Comparison of ENCODE assay signal across 17 cellular contexts in the genomic region with DNA sequence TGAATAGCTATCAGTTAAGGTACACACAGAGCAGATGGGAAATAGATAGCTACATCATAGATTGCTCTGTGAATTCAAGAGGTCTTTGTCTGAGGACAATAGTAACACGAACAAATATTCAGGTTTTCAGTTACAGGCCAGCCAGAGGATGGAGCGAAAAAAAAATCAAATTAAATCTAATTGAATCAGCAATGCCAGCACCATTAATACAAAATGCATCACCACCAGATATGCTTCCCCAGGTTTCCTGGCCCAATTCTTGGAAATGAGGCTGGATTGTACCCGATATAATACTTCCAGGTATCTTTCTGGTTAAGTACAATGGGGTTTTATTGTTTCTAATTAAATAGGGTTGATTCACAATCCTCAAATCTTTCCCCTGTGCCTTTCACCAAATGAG.
"Had no signal": no experiment of that assay in that cellular context is flagged by ENCODE, and none has a peak within 500 bp of the region (broad histone marks: within the 10 kb centered on the region; RNA-seq: fewer than 3 reads in every experiment).

No MANE protein-coding gene starts in this region.

- H3K27ac Mint-ChIP-seq: activated naive CD4-positive, alpha-beta T cell treated with anti-CD3 and anti-CD28 coated beads, Interleukin-2, amount 50 U/mL, for 72 hours had no signal

- H3K27me3 ChIP-seq: adrenal gland, breast epithelium, left lung had no signal

- H3K4me3 ChIP-seq: adrenal gland, breast epithelium, coronary artery, left lung had no signal

- H3K4me1 ChIP-seq: adrenal gland, breast epithelium, left lung had no signal

- H3K36me3 ChIP-seq: adrenal gland, breast epithelium, left lung had no signal

- H3K27ac ChIP-seq: adrenal gland, breast epithelium, coronary artery, left lung had no signal

- H3K4me3 Mint-ChIP-seq: neural crest cell had no signal

- DNase-seq: activated CD4-positive, alpha-beta T cell treated with anti-CD3 and anti-CD28 coated beads, Interleukin-2, amount 50 U/mL, for 4 hours; activated gamma-delta T cell; adrenal gland; erythroblast; head of caudate nucleus; kidney; left lung; midbrain; retina; stimulated activated CD4-positive, alpha-beta T cell treated with anti-CD3 and anti-CD28 coated beads, Interleukin-12 subunit alpha, Interleukin-12 subunit beta, amount 100 ng/mL, for 4 hours; stimulated activated CD4-positive, alpha-beta T cell treated with anti-CD3 and anti-CD28 coated beads, Interleukin-1b, Interleukin-23, amount 100 ng/mL, for 48 hours; stimulated activated CD8-positive, alpha-beta memory T cell treated with anti-CD3 and anti-CD28 coated beads, Interleukin-4, amount 100 ng/mL, for 48 hours; stimulated activated naive CD4-positive, alpha-beta T cell had no signal

- ATAC-seq: activated naive CD4-positive, alpha-beta T cell treated with anti-CD3 and anti-CD28 coated beads, Interleukin-2, amount 50 U/mL, for 72 hours; left lung had no signal

- H3K9me3 ChIP-seq: adrenal gland, breast epithelium had no signal
